ENCODE assay signal across 8 cellular contexts in the genomic region with DNA sequence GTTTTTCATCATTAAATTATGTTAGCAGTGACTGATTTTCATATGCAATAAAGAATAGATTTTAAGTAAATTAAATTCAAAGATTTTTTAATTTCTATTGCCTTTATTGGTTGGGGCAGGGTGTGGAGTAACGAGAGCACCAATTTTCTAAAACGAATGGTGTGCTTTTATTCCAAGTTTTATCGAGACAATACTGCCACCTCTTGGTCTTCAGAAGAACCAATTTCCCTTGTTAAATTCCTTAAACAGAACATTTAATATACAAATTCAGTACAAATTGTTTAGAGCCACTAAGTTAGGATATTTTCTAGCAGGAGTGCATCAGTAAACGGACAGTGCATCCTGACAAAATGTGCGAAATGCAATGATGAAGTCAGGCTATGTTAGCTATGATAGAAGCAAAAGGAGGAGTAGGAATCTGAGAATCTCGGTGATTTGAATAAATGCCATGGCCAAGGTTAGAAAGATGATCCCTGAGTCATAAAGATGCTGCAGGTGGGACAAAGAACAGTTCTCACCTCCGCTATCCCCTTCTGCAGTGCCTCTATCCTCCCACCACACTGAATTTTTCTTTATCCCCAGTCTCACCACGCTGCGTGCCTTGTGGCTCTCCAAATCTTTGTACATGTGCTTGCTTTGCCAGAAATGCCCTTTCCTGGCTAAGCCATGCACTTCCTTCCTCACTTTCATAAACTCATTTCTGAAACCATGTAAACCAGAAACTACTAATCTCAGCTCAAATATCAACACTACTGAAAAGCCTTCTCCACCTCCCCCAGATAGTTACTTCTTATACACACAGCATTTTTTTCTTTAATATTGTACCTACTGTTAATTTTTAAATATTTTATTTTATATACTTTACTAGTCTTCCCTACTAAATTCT. TPM values are rescaled to one million over a fixed set of nuclear protein-coding genes. Genes with fewer than 3 reads are reported as not detected.
DNase-seq lines count a peak whose midpoint lies in the region; ATAC-seq, FAIRE-seq and TF ChIP-seq lines count a peak whose summit lies in the region.

No MANE protein-coding gene starts in this region.

- H3K36me3 ChIP-seq in Loucy (ENCODE audit: insufficient read depth, low read length), result no peaks in the 10 kb centered on the region
- H3K36me3 ChIP-seq in hepatocyte (replicated peaks; ENCODE audit: insufficient read depth, low read depth), result peaks cover under 1% of the 10 kb centered on the region
- peaks cover 0 to 89% (median 4%) of the 10 kb centered on the region in 3 donors for H3K36me3 ChIP-seq in tibial nerve

- H4K20me1 ChIP-seq in Loucy (ENCODE audit: insufficient read depth, low read length, poor library complexity, severe bottlenecking) (no peaks in the 10 kb centered on the region), hepatocyte (ENCODE audit: insufficient read depth, poor library complexity, severe bottlenecking) (no peaks in the 10 kb centered on the region)

- H3K9me2 ChIP-seq in Loucy (replicated peaks; ENCODE audit: low read depth, low read length), result no peaks in the 10 kb centered on the region
- no peaks in the 10 kb centered on the region for H3K9me2 ChIP-seq in hepatocyte (replicated peaks; ENCODE audit: insufficient read depth)

- ATAC-seq in GM21528 (IDR thresholded peaks at IDR 0.05; ENCODE audit: low FRiP score, unreplicated experiment) (no peak), GM21381 (IDR thresholded peaks at IDR 0.05; ENCODE audit: unreplicated experiment) (no peak)

- TF ChIP-seq POLR2A in tibial nerve (IDR thresholded peaks at IDR 0.05), result no peak

- no peaks in the 10 kb centered on the region for H3K27me3 ChIP-seq in Loucy (ENCODE audit: insufficient read depth, low read length, poor library complexity, severe bottlenecking)
- no peaks in the 10 kb centered on the region for H3K27me3 ChIP-seq in hepatocyte
- no peaks in the 10 kb centered on the region for H3K27me3 ChIP-seq in tibial nerve

- no peak overlapping the region for H3K4me2 ChIP-seq in Loucy (ENCODE audit: low read depth, low read length, poor library complexity, severe bottlenecking)
- H3K4me2 ChIP-seq in hepatocyte, result no peak overlapping the region

- no peak overlapping the region for H2AFZ ChIP-seq in Loucy (ENCODE audit: low read length)
- H2AFZ ChIP-seq in hepatocyte, result no peak overlapping the region

- H3K79me2 ChIP-seq in Loucy (ENCODE audit: insufficient read depth, low read length) (no peaks in the 10 kb centered on the region), hepatocyte (no peaks in the 10 kb centered on the region)

- WGBS in hepatocyte (ENCODE audit: low lambda C conversion rate, missing lambda C conversion rate), result 72% methylated on average over 9 of the region's 9 CpGs
- WGBS in tibial nerve, 2 donors, result 53 to 54% methylated on average over 9 of the region's 9 CpGs

- H3K4me3 ChIP-seq in Loucy (ENCODE audit: low read length, poor library complexity, severe bottlenecking) (no peak overlapping the region), hepatocyte (no peak overlapping the region), tibial nerve (no peak overlapping the region)

- no peak for TF ChIP-seq EP300 in tibial nerve (IDR thresholded peaks at IDR 0.05)

- no peaks in the 10 kb centered on the region for H3K4me1 ChIP-seq in Loucy (ENCODE audit: insufficient read depth, low read length, poor library complexity, severe bottlenecking)
- no peaks in the 10 kb centered on the region for H3K4me1 ChIP-seq in hepatocyte (ENCODE audit: insufficient read depth)
- H3K4me1 ChIP-seq in tibial nerve, result no peaks in the 10 kb centered on the region

- H3K9me3 ChIP-seq in Loucy (ENCODE audit: insufficient read depth, low read depth, low read length) (no peaks in the 10 kb centered on the region), hepatocyte (ENCODE audit: low read depth) (no peaks in the 10 kb centered on the region), tibial nerve (no peaks in the 10 kb centered on the region)

- H3K27ac ChIP-seq in VCaP (no peak overlapping the region), hepatocyte (no peak overlapping the region), tibial nerve (peak overlapping the region in 2 of 4 donors; percentile 43 to 60)

- H3F3A ChIP-seq in Loucy (ENCODE audit: low read depth), result no peaks in the 10 kb centered on the region

- DNase-seq in hepatocyte (ENCODE audit: low spot score), result peak; percentile 39
- DNase-seq in tibial nerve (ENCODE audit: low spot score in 2 of 2), result no peak
- DNase-seq in stimulated activated CD4-positive, alpha-beta T cell treated with anti-CD3 and anti-CD28 coated beads, Interleukin-4, amount 100 ng/mL, for 24 hours, result no peak

- H3K9ac ChIP-seq in Loucy (ENCODE audit: low read depth, low read length, poor library complexity, severe bottlenecking), result no peak overlapping the region

- TF ChIP-seq CTCF in Loucy (conservative IDR thresholded peaks at IDR 0.05; ENCODE audit: low read length), result peak; percentile 71
- TF ChIP-seq CTCF in VCaP (conservative IDR thresholded peaks at IDR 0.05), result peak; percentile 79
- peak; percentile 64 for TF ChIP-seq CTCF in hepatocyte (IDR thresholded peaks at IDR 0.05; ENCODE audit: poor library complexity)
- peak; percentile 42 to 70 (median 52) for TF ChIP-seq CTCF in tibial nerve (IDR thresholded peaks at IDR 0.05)

- peak; percentile 79 for FAIRE-seq in G401.6 (lab: Jason Lieb, UNC)

RNA-seq across cellular contexts. Expression of a gene that starts 31.9 kb away (rescaled TPM):
- 4.4 and 6.4 TPM in 2 replicates for total RNA-seq in hepatocyte
- 2.3 and 3.4 TPM in 2 replicates for polyA plus RNA-seq in hepatocyte
- total RNA-seq in tibial nerve, result 1 to 10 TPM; 1.3 to 3.1 (median 1.9) TPM
